16 cellular contexts compared by ENCODE assay signal in genomic region chr3:64031540-64032533, GRCh38. TPM values are rescaled to one million over a fixed set of nuclear protein-coding genes. Genes with fewer than 3 reads are reported as not detected.
DNase-seq lines count a peak whose midpoint lies in the region; ATAC-seq and TF ChIP-seq lines count a peak whose summit lies in the region.
"Had no signal": no experiment of that assay in that cellular context is flagged by ENCODE, and none has a peak within 500 bp of the region (broad histone marks: within the 10 kb centered on the region; RNA-seq: fewer than 3 reads in every experiment).

No MANE protein-coding gene starts in this region.

- H3K9me3 ChIP-seq in right atrium auricular region: no peaks in the 10 kb centered on the region

- peak; percentile 48 for ATAC-seq in foreskin keratinocyte

- H3K4me1 ChIP-seq in foreskin keratinocyte (peaks cover 17% of the 10 kb centered on the region), right atrium auricular region (peaks cover 0 to 6% of the 10 kb centered on the region in 2 donors)

- DNase-seq in EL: peak; percentile 43
- peak; percentile 77 for DNase-seq in NCI-H69 (lab: John Stamatoyannopoulos, UW)
- DNase-seq in foreskin keratinocyte: peak; percentile 23 to 45
- DNase-seq in renal cortical epithelial cell (ENCODE audit: low read depth): peak; percentile 61
- no peak for DNase-seq in glomerular visceral epithelial cell (ENCODE audit: extremely low spot score)
- DNase-seq in DMS153 (lab: John Stamatoyannopoulos, UW): no peak
- no peak for DNase-seq in right atrium auricular region (ENCODE audit: low spot score)
- DNase-seq in GM20000 (ENCODE audit: low spot score): no peak
- DNase-seq: activated T-cell treated with anti-CD3 and anti-CD28 coated beads, Interleukin-2, amount 50 U/mL, for 1 hour; CD8-positive, alpha-beta memory T cell; dorsolateral prefrontal cortex; Kasumi-1; kidney; NCI-H2081; T-helper 1 cell had no signal

- no peaks in the 10 kb centered on the region for H3K36me3 ChIP-seq in right atrium auricular region
- H3K36me3 ChIP-seq: suprapubic skin had no signal

- H3K27me3 ChIP-seq in foreskin keratinocyte: no peaks in the 10 kb centered on the region
- no peaks in the 10 kb centered on the region for H3K27me3 ChIP-seq in right atrium auricular region

- H3K4me3 ChIP-seq in right atrium auricular region: no peak overlapping the region

- H3K27ac ChIP-seq in foreskin keratinocyte (no peak overlapping the region), right atrium auricular region (no peak overlapping the region)
- H3K27ac ChIP-seq: suprapubic skin had no signal

- TF ChIP-seq CTCF in foreskin keratinocyte (conservative IDR thresholded peaks at IDR 0.05) (no peak), right atrium auricular region (IDR thresholded peaks at IDR 0.05) (no peak), GM20000 (IDR thresholded peaks at IDR 0.05; ENCODE audit: extremely low read depth, missing control alignments) (no peak)

RNA-seq across cellular contexts. Expression of gene PSMD6, which starts 8.5 kb away (rescaled TPM):
- total RNA-seq in foreskin keratinocyte (119 and 139 TPM in 2 replicates), renal cortical epithelial cell (113 and 124 TPM in 2 replicates), right atrium auricular region (10 to 100 TPM; 48.2 to 74.5 TPM)
- polyA plus RNA-seq in foreskin keratinocyte: 104 and 132 TPM in 2 replicates

Comparison
In these comparisons a context has a peak if more than half of its experiments do, and no peak if none do; other contexts are left out.
1. DNase-seq: peak in EL (single experiment), NCI-H69 (single experiment), foreskin keratinocyte (2 of 2) and renal cortical epithelial cell (single experiment); none in glomerular visceral epithelial cell (single experiment), DMS153 (single experiment), right atrium auricular region (single experiment) and GM20000 (single experiment).